Comparison of ENCODE assay signal across 20 cellular contexts in the genomic region with DNA sequence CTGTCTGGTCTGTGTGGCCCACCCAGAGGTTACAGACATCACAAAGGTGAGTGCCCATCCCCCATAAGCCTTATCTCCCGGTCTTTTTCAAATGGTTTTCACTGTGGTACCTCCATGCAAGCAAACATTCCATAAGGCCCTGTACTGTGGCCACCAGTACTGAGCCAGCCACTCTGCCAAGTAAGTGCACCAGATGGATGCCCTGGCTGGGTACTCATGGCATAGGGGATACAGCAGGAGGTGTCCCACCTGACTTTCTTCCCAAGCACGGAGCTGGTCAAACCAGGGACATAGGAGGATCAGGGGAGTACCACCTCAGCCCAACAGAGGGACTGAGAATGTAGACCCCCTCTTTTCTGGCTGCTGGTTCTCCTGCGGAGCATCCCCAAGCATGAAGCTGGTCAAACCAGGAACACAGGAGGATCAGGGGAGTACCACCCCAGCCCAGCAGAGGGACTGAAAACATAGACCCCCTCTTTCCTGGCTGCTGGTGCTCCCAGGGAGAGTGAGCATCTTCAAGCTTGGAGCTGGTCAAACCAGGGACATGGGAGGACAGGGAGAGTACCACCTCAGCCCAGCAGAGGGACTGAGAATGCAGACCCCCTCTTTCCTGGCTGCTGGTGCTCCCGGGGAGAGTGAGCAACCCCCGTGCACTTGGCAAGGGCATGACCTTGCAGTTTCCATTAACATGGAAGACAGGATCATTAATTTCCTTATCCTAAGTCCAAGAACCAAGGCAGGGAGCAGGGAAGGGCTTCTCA.
"Had no signal": no experiment of that assay in that cellular context is flagged by ENCODE, and none has a peak within 500 bp of the region (broad histone marks: within the 10 kb centered on the region; RNA-seq: fewer than 3 reads in every experiment).

No MANE protein-coding gene starts in this region.

- ATAC-seq: activated naive CD4-positive, alpha-beta T cell treated with anti-CD3 and anti-CD28 coated beads, Interleukin-2, amount 50 U/mL, for 72 hours; activated T-cell treated with anti-CD3 and anti-CD28 coated beads, Interleukin-2, amount 50 U/mL, for 72 hours; left colon; lower lobe of right lung; sciatic nerve; stimulated activated naive CD8-positive, alpha-beta T cell treated with anti-CD3 and anti-CD28 coated beads, Interleukin-15, amount 100 ng/mL, for 72 hours had no signal

- H3K9me3 Mint-ChIP-seq: activated naive CD4-positive, alpha-beta T cell treated with anti-CD3 and anti-CD28 coated beads, Interleukin-2, amount 50 U/mL, for 72 hours; activated T-cell treated with anti-CD3 and anti-CD28 coated beads, Interleukin-2, amount 50 U/mL, for 72 hours; stimulated activated naive CD8-positive, alpha-beta T cell treated with anti-CD3 and anti-CD28 coated beads, Interleukin-15, amount 100 ng/mL, for 72 hours had no signal

- H2AFZ ChIP-seq: hepatocyte had no signal

- DNase-seq: activated CD4-positive, alpha-beta T cell treated with anti-CD3 and anti-CD28 coated beads, Interleukin-2, amount 50 U/mL, for 4 hours; activated effector memory CD4-positive, alpha-beta T cell treated with anti-CD3 and anti-CD28 coated beads, Interleukin-2, amount 50 U/mL, for 16 hours; activated T-cell treated with anti-CD3 and anti-CD28 coated beads, Interleukin-2, amount 50 U/mL, for 72 hours; adrenal gland; cerebellar nuclear complex; effector CD8-positive, alpha-beta T cell; islet precursor cell; left colon; lower lobe of right lung; stimulated activated CD4-positive, alpha-beta T cell treated with anti-CD3 and anti-CD28 coated beads, Interleukin-4, amount 100 ng/mL, for 1 hour; stimulated activated naive CD8-positive, alpha-beta T cell treated with anti-CD3 and anti-CD28 coated beads, Interleukin-15, amount 100 ng/mL, for 72 hours; T-helper 1 cell; trophoblast cell had no signal

- H3K4me2 ChIP-seq: hepatocyte, smooth muscle cell had no signal

- H3K4me3 Mint-ChIP-seq: activated T-cell treated with anti-CD3 and anti-CD28 coated beads, Interleukin-2, amount 50 U/mL, for 72 hours; stimulated activated naive CD8-positive, alpha-beta T cell treated with anti-CD3 and anti-CD28 coated beads, Interleukin-15, amount 100 ng/mL, for 72 hours had no signal

- H3K9me3 ChIP-seq: adrenal gland, breast epithelium, lower lobe of right lung, suprapubic skin had no signal

- H3K4me1 Mint-ChIP-seq: stimulated activated naive CD8-positive, alpha-beta T cell treated with anti-CD3 and anti-CD28 coated beads, Interleukin-15, amount 100 ng/mL, for 72 hours had no signal

- H3K36me3 ChIP-seq: adrenal gland, breast epithelium, lower lobe of right lung, suprapubic skin had no signal

- H3K4me1 ChIP-seq: adrenal gland, breast epithelium, lower lobe of right lung had no signal

- FAIRE-seq: astrocyte had no signal

- H3K36me3 Mint-ChIP-seq: activated naive CD4-positive, alpha-beta T cell treated with anti-CD3 and anti-CD28 coated beads, Interleukin-2, amount 50 U/mL, for 72 hours had no signal

- H3K27ac ChIP-seq: adrenal gland, breast epithelium, hepatocyte, lower lobe of right lung, suprapubic skin had no signal

- H3K27me3 ChIP-seq: adrenal gland had no signal

- H3K4me3 ChIP-seq: adrenal gland, breast epithelium, hepatocyte, lower lobe of right lung, smooth muscle cell, suprapubic skin had no signal

- H3K79me2 ChIP-seq: hepatocyte had no signal

- H3K27ac Mint-ChIP-seq: activated naive CD4-positive, alpha-beta T cell treated with anti-CD3 and anti-CD28 coated beads, Interleukin-2, amount 50 U/mL, for 72 hours; activated T-cell treated with anti-CD3 and anti-CD28 coated beads, Interleukin-2, amount 50 U/mL, for 72 hours; stimulated activated naive CD8-positive, alpha-beta T cell treated with anti-CD3 and anti-CD28 coated beads, Interleukin-15, amount 100 ng/mL, for 72 hours had no signal
